17 cellular contexts compared by ENCODE assay signal in genomic region chr14:29465095-29465494, GRCh38.
DNase-seq lines count a peak whose midpoint lies in the region; FAIRE-seq and TF ChIP-seq lines count a peak whose summit lies in the region.
"Had no signal": no experiment of that assay in that cellular context is flagged by ENCODE, and none has a peak within 500 bp of the region (broad histone marks: within the 10 kb centered on the region; RNA-seq: fewer than 3 reads in every experiment).

No MANE protein-coding gene starts in this region.

- no peaks in the 10 kb centered on the region for H3K27me3 ChIP-seq in fibroblast of lung (ENCODE audit: control insufficient read depth, insufficient read depth, low read length)

- H3K9ac ChIP-seq in fibroblast of lung (ENCODE audit: insufficient read depth, low read length): no peak overlapping the region
- H3K9ac ChIP-seq: SK-N-SH had no signal

- no peaks in the 10 kb centered on the region for H4K20me1 ChIP-seq in fibroblast of lung (ENCODE audit: control insufficient read depth, extremely low read depth, insufficient read depth, low read length)

- H3K4me1 ChIP-seq in fibroblast of lung (ENCODE audit: control insufficient read depth, extremely low read depth, insufficient read depth, low read length): no peaks in the 10 kb centered on the region

- no peaks in the 10 kb centered on the region for H3K36me3 ChIP-seq in fibroblast of lung (ENCODE audit: control insufficient read depth, insufficient read depth, low read length)

- H3K27ac ChIP-seq in fibroblast of lung (ENCODE audit: insufficient read depth, low read length): no peak overlapping the region

- DNase-seq in ELR (ENCODE audit: low read depth) (peak; percentile 2), NCI-H146 treated with DMSO at 0.1 percent for 48 hours (lab: John Stamatoyannopoulos, UW; ENCODE audit: unreplicated experiment) (peak; percentile 28), SHP77 (lab: John Stamatoyannopoulos, UW) (peak; percentile 46 to 55), fibroblast of lung (ENCODE audit: low read depth in 2 of 2) (peak; percentile 11 to 30), frontal cortex (ENCODE audit: low spot score in 2 of 2) (no peak), germinal center (ENCODE audit: low spot score) (no peak), COLO668 (lab: John Stamatoyannopoulos, UW; ENCODE audit: unreplicated experiment) (no peak)
- DNase-seq: Calu3; CD4-positive, alpha-beta T cell; NCI-H1092 treated with DMSO at 0.1 percent for 48 hours; NCI-H1694; NCI-H774; OCI-M1; Right ventricle myocardium superior; SK-N-SH had no signal

- H2AFZ ChIP-seq in fibroblast of lung (ENCODE audit: low read length): no peak overlapping the region

- no peak for TF ChIP-seq CTCF in fibroblast of lung (conservative IDR thresholded peaks at IDR 0.05 in 1 of 2, IDR thresholded peaks at IDR 0.05 in 1 of 2; ENCODE audit: low read depth in 1 of 2, low read length in 2 of 2)

- H3K4me3 ChIP-seq in fibroblast of lung (replicated peaks in 1 of 4; ENCODE audit: control extremely low read depth in 1 of 4, insufficient read depth in 1 of 4, low read depth in 3 of 4, low read length in 4 of 4): no peak overlapping the region
- H3K4me3 ChIP-seq: GM12878 had no signal

- no peak overlapping the region for H3K4me2 ChIP-seq in fibroblast of lung (ENCODE audit: extremely low read depth, insufficient read depth, low read length)
- H3K4me2 ChIP-seq: SK-N-SH had no signal

- FAIRE-seq in frontal cortex (lab: Jason Lieb, UNC): no peak
- FAIRE-seq: GM12878, GM18507 had no signal

- no peaks in the 10 kb centered on the region for H3K79me2 ChIP-seq in fibroblast of lung (ENCODE audit: control insufficient read depth, insufficient read depth, low read length)

- no peaks in the 10 kb centered on the region for H3K9me3 ChIP-seq in fibroblast of lung (ENCODE audit: control insufficient read depth, insufficient read depth, low read depth, low read length)
- H3K9me3 ChIP-seq: SK-N-SH had no signal

Comparison
In these comparisons a context has a peak if more than half of its experiments do, and no peak if none do; other contexts are left out.
1. DNase-seq: peak in ELR (single experiment), NCI-H146 treated with DMSO at 0.1 percent for 48 hours (single experiment), SHP77 (2 of 2) and fibroblast of lung (2 of 2); none in frontal cortex (0 of 2), germinal center (single experiment) and COLO668 (single experiment).